ENCODE assay signal across 8 cellular contexts in the genomic region with DNA sequence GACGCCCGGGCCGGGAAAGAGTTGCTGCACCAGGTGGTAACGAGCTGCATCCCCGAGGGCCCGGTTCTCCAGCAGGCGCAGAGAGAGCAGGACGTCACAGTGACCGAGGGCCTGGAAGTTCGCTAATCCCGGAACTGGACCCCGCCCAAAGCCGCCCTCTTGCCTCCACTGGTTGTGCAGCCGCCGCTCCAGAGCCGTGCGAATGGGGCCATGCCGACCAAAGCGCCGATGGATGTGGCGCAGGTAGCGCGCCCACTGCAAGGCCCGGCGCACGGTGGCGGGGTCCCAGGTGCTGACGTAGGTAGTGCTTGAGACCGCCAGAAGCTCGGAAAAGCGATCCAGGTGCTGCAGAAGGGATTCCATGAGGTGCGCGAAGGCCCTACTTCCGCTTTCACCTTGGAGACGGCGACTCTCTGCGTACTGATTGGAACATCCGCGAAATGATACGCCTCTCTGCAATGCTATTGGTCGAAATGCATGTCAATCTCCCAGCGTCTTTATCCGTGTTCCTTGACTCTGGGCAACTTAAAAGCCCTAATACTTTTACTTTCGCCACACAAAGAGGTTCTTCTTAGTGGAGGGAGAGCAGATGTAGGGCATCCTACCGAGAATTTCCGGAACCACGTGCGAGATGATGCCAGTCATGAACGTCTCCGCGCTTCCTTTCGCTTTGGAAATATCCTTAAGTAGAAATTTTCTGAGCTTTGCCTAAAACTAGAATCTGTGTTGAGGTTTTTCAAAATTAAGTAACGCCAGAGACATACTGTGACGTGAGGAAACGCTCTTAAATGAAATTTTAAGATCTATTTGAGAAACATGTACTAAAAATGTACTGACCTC. TPM values are rescaled to one million over a fixed set of nuclear protein-coding genes. Genes with fewer than 3 reads are reported as not detected.
DNase-seq lines count a peak whose midpoint lies in the region; TF ChIP-seq lines count a peak whose summit lies in the region.

FANCF (minus strand) TSS at position 376 of the 840 bp plus-strand sequence; CDS start at position 363, 13 bp downstream.

- H3K9me3 ChIP-seq in ES-I3 (ENCODE audit: control insufficient read depth, insufficient read depth, low read length), result no peaks in the 10 kb centered on the region
- no peaks in the 10 kb centered on the region; the same call in 1 of the 2 replicates for H3K9me3 ChIP-seq in HAP-1
- no peaks in the 10 kb centered on the region for H3K9me3 ChIP-seq in MM.1S (replicated peaks; ENCODE audit: insufficient read depth, low read length)
- H3K9me3 ChIP-seq in stomach smooth muscle (ENCODE audit: control insufficient read depth in 2 of 2, low read length in 2 of 2), result no peaks in the 10 kb centered on the region

- peak within 1 kb of the TSS; percentile 99 for H3K4me3 Mint-ChIP-seq in neural crest cell

- peak within 1 kb of the TSS; percentile 87 for H3K4me2 ChIP-seq in MM.1S (ENCODE audit: low read depth, low read length)

- H3K4me3 ChIP-seq in HAP-1, result peak within 1 kb of the TSS; percentile 77
- H3K4me3 ChIP-seq in MM.1S (ENCODE audit: low read length), result peak within 1 kb of the TSS; percentile 95
- peak within 1 kb of the TSS; percentile 80 to 87 for H3K4me3 ChIP-seq in foreskin fibroblast (ENCODE audit: low read depth in 1 of 2, low read length in 2 of 2)
- H3K4me3 ChIP-seq in stomach smooth muscle (ENCODE audit: low read length in 2 of 2), result peak within 1 kb of the TSS; percentile 92 to 97

- DNase-seq in HAP-1 (ENCODE audit: low spot score in 2 of 2), result peak; percentile 85 to 94
- peak; percentile 100 for DNase-seq in MM.1S
- peak; percentile 71 for DNase-seq in SIG-M5 (lab: John Stamatoyannopoulos, UW)
- peak; percentile 45 for DNase-seq in activated gamma-delta T cell (lab: John Stamatoyannopoulos, UW)
- DNase-seq in foreskin fibroblast, result peak; percentile 98 to 99
- DNase-seq in neural crest cell (ENCODE audit: low read depth, low spot score), result peak; percentile 87

- H3K4me1 Mint-ChIP-seq in neural crest cell, result peaks cover 17% of the 10 kb centered on the region

- H3K9ac ChIP-seq in ES-I3 (ENCODE audit: low read depth, low read length) (peak within 1 kb of the TSS; percentile 82), MM.1S (ENCODE audit: low read length) (peak within 1 kb of the TSS; percentile 94), stomach smooth muscle (ENCODE audit: low read length in 2 of 2) (peak within 1 kb of the TSS; percentile 84 to 94)

- H3K27ac ChIP-seq in MM.1S (ENCODE audit: low read length) (peak within 1 kb of the TSS; percentile 96), stomach smooth muscle (ENCODE audit: low read length) (peak within 1 kb of the TSS; percentile 91)

- H3K4me1 ChIP-seq in ES-I3 (ENCODE audit: insufficient read depth, low read length) (no peaks in the 10 kb centered on the region), HAP-1 (peaks cover 6% of the 10 kb centered on the region), MM.1S (ENCODE audit: low read length) (peaks cover 4% of the 10 kb centered on the region; the same call in 1 of the 2 replicates), stomach smooth muscle (ENCODE audit: control insufficient read depth, insufficient read depth, low read length) (peaks cover 7% of the 10 kb centered on the region)

- peak within 1 kb of the TSS; percentile 82 for H2AFZ ChIP-seq in MM.1S (ENCODE audit: low read length)

- no peak for TF ChIP-seq CTCF in MM.1S (IDR thresholded peaks at IDR 0.05; ENCODE audit: low read length)
- no peak for TF ChIP-seq CTCF in foreskin fibroblast (IDR thresholded peaks at IDR 0.05; ENCODE audit: low read depth, low read length)
- no peak for TF ChIP-seq CTCF in neural crest cell (conservative IDR thresholded peaks at IDR 0.05)

- H3K36me3 Mint-ChIP-seq in neural crest cell (ENCODE audit: low read depth), result peaks cover 3% of the 10 kb centered on the region

- peaks cover 4% of the 10 kb centered on the region for H3K9me3 Mint-ChIP-seq in neural crest cell

- H3K27me3 ChIP-seq in HAP-1 (ENCODE audit: low read depth) (no peaks in the 10 kb centered on the region), MM.1S (replicated peaks; ENCODE audit: insufficient read depth, low read length) (no peaks in the 10 kb centered on the region), stomach smooth muscle (ENCODE audit: control insufficient read depth in 1 of 2, insufficient read depth in 2 of 2, low read length in 2 of 2) (no peaks in the 10 kb centered on the region)

- H3F3A ChIP-seq in MM.1S (ENCODE audit: insufficient read depth, low read length), result peaks cover 19% of the 10 kb centered on the region

- H3K27ac Mint-ChIP-seq in neural crest cell (ENCODE audit: unreplicated experiment), result peak within 1 kb of the TSS; percentile 99

- no peaks in the 10 kb centered on the region for H3K36me3 ChIP-seq in ES-I3 (ENCODE audit: insufficient read depth, low read length)
- H3K36me3 ChIP-seq in HAP-1 (replicated peaks), result no peaks in the 10 kb centered on the region
- no peaks in the 10 kb centered on the region for H3K36me3 ChIP-seq in MM.1S (replicated peaks; ENCODE audit: insufficient read depth, low read length)
- no peaks in the 10 kb centered on the region for H3K36me3 ChIP-seq in stomach smooth muscle (ENCODE audit: control insufficient read depth in 2 of 2, insufficient read depth in 2 of 2, low read length in 2 of 2)

- no peaks in the 10 kb centered on the region for H3K9me2 ChIP-seq in MM.1S (replicated peaks; ENCODE audit: insufficient read depth, low read length)

- in situ Hi-C loops in HAP-1 (cut with MboI; ENCODE audit: low sequenced_read_pairs), result no loop called here

- peaks cover 63% of the 10 kb centered on the region for H3K79me2 ChIP-seq in MM.1S (ENCODE audit: low read length)

- H4K20me1 ChIP-seq in MM.1S (ENCODE audit: insufficient read depth, low read length), result no peaks in the 10 kb centered on the region

- H3K27me3 Mint-ChIP-seq in neural crest cell (ENCODE audit: low read depth), result peaks cover 2% of the 10 kb centered on the region

RNA-seq across cellular contexts. Expression of gene FANCF, which starts in this region (rescaled TPM):
- 20.1 and 20.3 TPM in 2 replicates for total RNA-seq in neural crest cell

Comparison
In these comparisons a context has a peak if more than half of its experiments do, and no peak if none do; other contexts are left out.
1. Peak in every context shown above with its lines: DNase-seq, H3K4me3 ChIP-seq and H3K27ac ChIP-seq.
2. DNase-seq: peak in every context shown above with its lines; median percentile 100 in MM.1S; 98 in foreskin fibroblast; 90 in HAP-1; 87 in neural crest cell; 71 in SIG-M5; 45 in activated gamma-delta T cell.